18 cellular contexts compared by ENCODE assay signal in the genomic region with DNA sequence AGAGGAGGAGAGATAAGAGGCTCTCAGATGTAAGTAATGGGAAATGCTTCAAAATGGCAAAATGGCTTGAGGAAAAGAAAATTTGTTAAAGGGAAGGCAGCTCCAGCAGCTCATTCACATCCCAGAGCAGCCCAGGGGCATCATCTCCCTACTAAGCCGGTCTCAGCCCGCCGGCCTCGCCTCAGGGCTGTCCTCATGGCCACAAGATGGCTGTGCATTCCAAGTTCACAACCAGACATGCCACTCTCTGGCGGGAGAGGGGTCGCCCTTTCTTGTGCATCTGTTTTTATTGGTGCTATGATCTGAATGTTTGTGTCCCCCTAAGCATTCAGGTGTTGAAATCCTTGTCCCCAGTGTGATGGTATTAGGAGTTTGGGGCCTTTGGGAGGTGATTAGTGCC. TPM values are rescaled to one million over a fixed set of nuclear protein-coding genes. Genes with fewer than 3 reads are reported as not detected.
DNase-seq lines count a peak whose midpoint lies in the region; ATAC-seq and TF ChIP-seq lines count a peak whose summit lies in the region.
"Had no signal": no experiment of that assay in that cellular context is flagged by ENCODE, and none has a peak within 500 bp of the region (broad histone marks: within the 10 kb centered on the region; RNA-seq: fewer than 3 reads in every experiment).

No MANE protein-coding gene starts in this region.

- TF ChIP-seq POLR2A in thyroid gland (IDR thresholded peaks at IDR 0.05): no peak

- TF ChIP-seq CTCF in brain (conservative IDR thresholded peaks at IDR 0.05) (no peak), dorsolateral prefrontal cortex (IDR thresholded peaks at IDR 0.05 in 54 of 56, conservative IDR thresholded peaks at IDR 0.05 in 2 of 56; ENCODE audit: low read depth in 1 of 56, partially characterized antibody in 56 of 56) (no peak), osteocyte (IDR thresholded peaks at IDR 0.05) (no peak), thyroid gland (IDR thresholded peaks at IDR 0.05) (no peak), foreskin fibroblast (IDR thresholded peaks at IDR 0.05; ENCODE audit: low read depth, low read length) (no peak)

- H3K27ac Mint-ChIP-seq in brain (peak overlapping the region in 4 of 5 experiments; percentile 43 to 89 (median 66)), osteocyte (ENCODE audit: unreplicated experiment) (peak overlapping the region; percentile 55)
- H3K27ac Mint-ChIP-seq: CD8-positive, alpha-beta T cell had no signal

- peaks cover 25 to 49% of the 10 kb centered on the region in 2 donors for H3K4me1 ChIP-seq in thyroid gland

- H3K27me3 ChIP-seq in dorsolateral prefrontal cortex (no peaks in the 10 kb centered on the region), thyroid gland (no peaks in the 10 kb centered on the region)
- H3K27me3 ChIP-seq: BLaER1 treated with 17β-estradiol and CSF1 and Interleukin-3, amounts not matched to agents 10 nM and 100 nM; Peyer's patch had no signal

- H3K9me3 Mint-ChIP-seq in brain (peaks cover 0 to 3% (median 0%) of the 10 kb centered on the region in 5 experiments), osteocyte (ENCODE audit: unreplicated experiment) (no peaks in the 10 kb centered on the region)
- H3K9me3 Mint-ChIP-seq: CD8-positive, alpha-beta T cell had no signal

- H3K4me1 Mint-ChIP-seq in brain (peaks cover 33% of the 10 kb centered on the region), osteocyte (ENCODE audit: unreplicated experiment) (peaks cover 46% of the 10 kb centered on the region)

- no peak for DNase-seq in dorsolateral prefrontal cortex
- no peak for DNase-seq in osteocyte (ENCODE audit: extremely low spot score, unreplicated experiment)
- DNase-seq in thyroid gland: no peak
- no peak for DNase-seq in foreskin fibroblast
- no peak for DNase-seq in stimulated activated CD4-positive, alpha-beta T cell treated with anti-CD3 and anti-CD28 coated beads, Interleukin-1b, Interleukin-23, amount 100 ng/mL, for 48 hours
- DNase-seq: CD8-positive, alpha-beta T cell; NCI-H1105; NCI-H2081; NCI-H446 treated with DMSO at 0.1 percent for 48 hours; NCI-H748 treated with DMSO at 0.1 percent for 48 hours; NK-92 treated with Interleukin-12 subunit alpha and Interleukin-12 subunit beta, amount 100 ng/mL, for 24 hours; Peyer's patch; Right ventricle myocardium superior had no signal

- H3K36me3 Mint-ChIP-seq in brain (no peaks in the 10 kb centered on the region), osteocyte (ENCODE audit: unreplicated experiment) (no peaks in the 10 kb centered on the region)
- H3K36me3 Mint-ChIP-seq: CD8-positive, alpha-beta T cell had no signal

- H3K4me3 ChIP-seq in dorsolateral prefrontal cortex (no peak overlapping the region), thyroid gland (replicated peaks in 1 of 3) (no peak overlapping the region), foreskin fibroblast (ENCODE audit: low read depth in 1 of 2, low read length in 2 of 2) (no peak overlapping the region)
- H3K4me3 ChIP-seq: BLaER1 treated with 17β-estradiol and CSF1 and Interleukin-3, amounts not matched to agents 10 nM and 100 nM; K562; Peyer's patch had no signal

- 93 to 96% methylated on average over 6 of the region's 6 CpGs for WGBS in thyroid gland, 2 donors

- H3K9me3 ChIP-seq in thyroid gland: no peaks in the 10 kb centered on the region
- H3K9me3 ChIP-seq: BLaER1 treated with 17β-estradiol and CSF1 and Interleukin-3, amounts not matched to agents 10 nM and 100 nM; Peyer's patch had no signal

- H3K27ac ChIP-seq in dorsolateral prefrontal cortex (peak overlapping the region in 41 of 59 donors; percentile 1 to 100 (median 98)), thyroid gland (peak overlapping the region; percentile 97 to 99 (median 97))
- H3K27ac ChIP-seq: BLaER1 treated with 17β-estradiol and CSF1 and Interleukin-3, amounts not matched to agents 10 nM and 100 nM had no signal

- H3K36me3 ChIP-seq in thyroid gland: no peaks in the 10 kb centered on the region
- H3K36me3 ChIP-seq: BLaER1 treated with 17β-estradiol and CSF1 and Interleukin-3, amounts not matched to agents 10 nM and 100 nM; Peyer's patch had no signal

- intact Hi-C loops in dorsolateral prefrontal cortex (cut with DNase I) (loop anchor here in 1 of 2 donors (2.0 kb wide), 3 partner anchors 15 to 81 kb away; partner anchors contain the start of gene ALDH3A2), thyroid gland (cut with DNase I) (no loop called here)

- ATAC-seq in GM18502 (IDR thresholded peaks at IDR 0.05; ENCODE audit: poor library complexity, unreplicated experiment): no peak
- ATAC-seq: CD8-positive, alpha-beta T cell; K562 had no signal

- H3K4me3 Mint-ChIP-seq in brain (no peak overlapping the region), osteocyte (ENCODE audit: unreplicated experiment) (no peak overlapping the region)
- H3K4me3 Mint-ChIP-seq: CD8-positive, alpha-beta T cell had no signal

- peaks cover 2% of the 10 kb centered on the region for H3K27me3 Mint-ChIP-seq in brain
- peaks cover 2% of the 10 kb centered on the region for H3K27me3 Mint-ChIP-seq in osteocyte (ENCODE audit: unreplicated experiment)

RNA-seq across cellular contexts. Expression of gene SLC47A2, which starts 13.5 kb away (rescaled TPM):
- not detected for polyA plus RNA-seq in brain (ENCODE audit: insufficient read depth, low read depth, low replicate concordance)
- total RNA-seq in dorsolateral prefrontal cortex (1 to 10 TPM in 15 of 120 experiments, under 1 TPM in 42, not detected in 63; 0.20 to 4.0 (median 0.66) TPM), osteocyte (0.16 and 0.24 TPM in 2 replicates), thyroid gland (1 to 10 TPM in 1 of 4 donors, under 1 TPM in 1, not detected in 2; 0.45 to 1.4 TPM)
- total RNA-seq: CD8-positive, alpha-beta T cell; H4; K562; Right ventricle myocardium superior had no signal
- polyA plus RNA-seq: K562 had no signal

RNA-seq across cellular contexts. Expression of gene ALDH3A1, which starts 18.2 kb away (rescaled TPM):
- 0.76 TPM for polyA plus RNA-seq in brain (ENCODE audit: insufficient read depth, low read depth, low replicate concordance)
- total RNA-seq in dorsolateral prefrontal cortex: 1 to 10 TPM in 21 of 120 experiments, under 1 TPM in 63, not detected in 36; 0.32 to 1.7 (median 0.67) TPM
- total RNA-seq in osteocyte: 0.52 and 1.6 TPM in 2 replicates
- 1 to 10 TPM in 2 of 4 donors, under 1 TPM in 1, not detected in 1; 0.94 to 1.6 (median 1.1) TPM for total RNA-seq in thyroid gland
- total RNA-seq: CD8-positive, alpha-beta T cell; K562 had no signal
- polyA plus RNA-seq: K562 had no signal
